In the genomic region with DNA sequence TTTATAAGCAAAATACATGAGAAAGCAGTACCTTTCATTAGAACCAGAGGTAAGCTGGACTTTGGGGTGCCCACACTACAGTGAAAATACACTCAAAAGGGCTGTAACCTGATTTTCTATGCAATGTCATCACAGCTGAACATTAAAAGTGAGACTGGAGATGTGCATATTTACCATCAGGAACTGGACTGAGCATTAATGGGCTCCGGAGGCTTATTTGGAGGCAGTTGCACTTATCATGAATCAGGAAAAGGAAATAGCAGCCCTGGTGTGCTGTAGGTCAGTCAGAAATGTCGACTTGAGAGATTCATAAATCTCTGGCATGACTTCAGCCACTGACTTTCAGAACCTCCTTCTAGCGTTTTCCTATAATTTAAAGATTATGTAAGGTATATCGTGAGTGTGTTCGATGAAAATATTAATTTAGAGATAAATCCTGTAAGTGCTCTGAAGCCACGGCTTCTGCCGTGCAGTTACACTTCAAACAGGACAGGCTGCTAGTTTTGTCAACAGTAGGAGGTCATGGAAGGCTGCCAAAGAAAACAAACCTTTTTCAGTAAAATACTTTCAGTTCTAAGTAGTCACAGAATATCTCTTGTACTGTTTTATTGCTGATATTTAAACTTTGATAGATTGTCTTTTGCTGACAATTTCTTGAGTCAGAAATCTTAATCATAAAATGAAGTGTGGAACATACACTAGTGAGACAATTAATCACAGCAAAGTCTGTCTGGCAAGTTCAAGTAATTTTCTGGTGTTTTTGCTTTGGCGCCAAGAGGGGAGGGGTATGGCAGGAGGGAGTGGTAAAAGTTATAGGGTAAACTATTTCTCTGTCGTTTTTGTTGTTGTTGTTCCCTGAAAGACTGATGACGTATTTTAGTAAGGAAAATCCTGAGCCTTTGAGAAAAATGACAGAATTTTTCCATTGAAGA, we compare ENCODE assay signal across 8 cellular contexts.
DNase-seq lines count a peak whose midpoint lies in the region; ATAC-seq, FAIRE-seq and TF ChIP-seq lines count a peak whose summit lies in the region.

No MANE protein-coding gene starts in this region.

- DNase-seq in AG10803 (ENCODE audit: low read depth) (peak; percentile 37), NCI-H1092 treated with DMSO at 0.1 percent for 48 hours (lab: John Stamatoyannopoulos, UW) (peak; percentile 90), astrocyte of the cerebellum (ENCODE audit: low read depth) (peak; percentile 77), T-helper 1 cell (no peak), GM12891 (ENCODE audit: insufficient read length, low spot score) (no peak)
- no peak for DNase-seq in stimulated activated CD4-positive, alpha-beta T cell treated with anti-CD3 and anti-CD28 coated beads, Interleukin-2, amount 100 ng/mL, for 24 hours

- H3K27ac ChIP-seq in liver (ENCODE audit: low read depth in 1 of 2, low read length in 2 of 2) = peak overlapping the region; percentile 62 to 77

- in situ Hi-C loops in astrocyte of the cerebellum (cut with HindIII; ENCODE audit: low sequenced_read_pairs) = no loop called here

- TF ChIP-seq POLR2A in GM12891 (IDR thresholded peaks at IDR 0.05; ENCODE audit: low read depth, low read length) = no peak

- peak overlapping the region; percentile 25 for H3K4me3 ChIP-seq in AG10803 (ENCODE audit: low read length)
- peak overlapping the region; percentile 28 for H3K4me3 ChIP-seq in astrocyte of the cerebellum (ENCODE audit: low read depth, low read length)
- peak overlapping the region; percentile 51 to 65 (median 57) for H3K4me3 ChIP-seq in liver (ENCODE audit: low read depth in 1 of 3, low read length in 3 of 3)

- peaks cover 0 to 21% (median 10%) of the 10 kb centered on the region in 4 donors for H3K4me1 ChIP-seq in liver (ENCODE audit: control insufficient read depth in 4 of 4, insufficient read depth in 4 of 4, low read length in 3 of 4)

- TF ChIP-seq CTCF in AG10803 (conservative IDR thresholded peaks at IDR 0.05; ENCODE audit: low read length) = no peak
- TF ChIP-seq CTCF in astrocyte of the cerebellum (IDR thresholded peaks at IDR 0.05; ENCODE audit: low read depth, low read length, missing control alignments) = no peak
- TF ChIP-seq CTCF in liver (IDR thresholded peaks at IDR 0.05; ENCODE audit: low read depth, low read length, missing input control) = no peak

- WGBS in liver = 4% methylated on average over 10 of the region's 10 CpGs

- H3K9ac ChIP-seq in liver (ENCODE audit: low read depth in 1 of 2, low read length in 2 of 2) = peak overlapping the region; percentile 0 to 87

- no peak for ATAC-seq in HG03378 (IDR thresholded peaks at IDR 0.05; ENCODE audit: unreplicated experiment)

- TF ChIP-seq RAD21 in liver (IDR thresholded peaks at IDR 0.05) = peak; percentile 21 to 40

- H3K27me3 ChIP-seq in liver (ENCODE audit: control insufficient read depth in 4 of 4, insufficient read depth in 4 of 4, low read length in 3 of 4) = no peaks in the 10 kb centered on the region

- H3K9me3 ChIP-seq in liver (ENCODE audit: control insufficient read depth in 4 of 4, low read length in 3 of 4) = no peaks in the 10 kb centered on the region

- no peak for FAIRE-seq in GM12891 (lab: Jason Lieb, UNC)

- no peaks in the 10 kb centered on the region for H3K36me3 ChIP-seq in liver (ENCODE audit: control insufficient read depth in 4 of 4, insufficient read depth in 3 of 4, low read depth in 1 of 4, low read length in 3 of 4)

TF ChIP-seq in liver, 16 proteins besides CTCF, POLR2A, EP300 and RAD21 (continues in another document):
- TF ChIP-seq GABPA (IDR thresholded peaks at IDR 0.05 in 1 of 2, conservative IDR thresholded peaks at IDR 0.05 in 1 of 2) (peak; percentile 29 to 48), TAF1 (conservative IDR thresholded peaks at IDR 0.05) (peak; percentile 56), EGR1 (IDR thresholded peaks at IDR 0.05; ENCODE audit: low read depth in 2 of 2) (no peak), RXRA (IDR thresholded peaks at IDR 0.05) (peak; percentile 54 to 58), FOXA2 (IDR thresholded peaks at IDR 0.05) (peak; percentile 67), NR2F2 (IDR thresholded peaks at IDR 0.05) (peak; percentile 76), SP1 (IDR thresholded peaks at IDR 0.05) (peak; percentile 71), MAX (IDR thresholded peaks at IDR 0.05) (peak; percentile 15), HNF4A (conservative IDR thresholded peaks at IDR 0.05) (peak; percentile 42), FOXA1 (IDR thresholded peaks at IDR 0.05) (peak; percentile 64), YY1 (IDR thresholded peaks at IDR 0.05) (peak; percentile 84), ATF3 (IDR thresholded peaks at IDR 0.05) (no peak)
- TF ChIP-seq, protein P1, sequence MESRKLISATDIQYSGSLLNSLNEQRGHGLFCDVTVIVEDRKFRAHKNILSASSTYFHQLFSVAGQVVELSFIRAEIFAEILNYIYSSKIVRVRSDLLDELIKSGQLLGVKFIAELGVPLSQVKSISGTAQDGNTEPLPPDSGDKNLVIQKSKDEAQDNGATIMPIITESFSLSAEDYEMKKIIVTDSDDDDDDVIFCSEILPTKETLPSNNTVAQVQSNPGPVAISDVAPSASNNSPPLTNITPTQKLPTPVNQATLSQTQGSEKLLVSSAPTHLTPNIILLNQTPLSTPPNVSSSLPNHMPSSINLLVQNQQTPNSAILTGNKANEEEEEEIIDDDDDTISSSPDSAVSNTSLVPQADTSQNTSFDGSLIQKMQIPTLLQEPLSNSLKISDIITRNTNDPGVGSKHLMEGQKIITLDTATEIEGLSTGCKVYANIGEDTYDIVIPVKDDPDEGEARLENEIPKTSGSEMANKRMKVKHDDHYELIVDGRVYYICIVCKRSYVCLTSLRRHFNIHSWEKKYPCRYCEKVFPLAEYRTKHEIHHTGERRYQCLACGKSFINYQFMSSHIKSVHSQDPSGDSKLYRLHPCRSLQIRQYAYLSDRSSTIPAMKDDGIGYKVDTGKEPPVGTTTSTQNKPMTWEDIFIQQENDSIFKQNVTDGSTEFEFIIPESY (IDR thresholded peaks at IDR 0.05) = no peak

TF ChIP-seq in GM12891, 5 proteins besides CTCF, POLR2A, EP300 and RAD21:
- TF ChIP-seq POLR2AphosphoS5 (IDR thresholded peaks at IDR 0.05; ENCODE audit: low read depth, low read length) = no peak
- TF ChIP-seq PAX5 (IDR thresholded peaks at IDR 0.05; ENCODE audit: insufficient read depth, low read length, severe bottlenecking) = no peak
- no peak for TF ChIP-seq SPI1 (IDR thresholded peaks at IDR 0.05; ENCODE audit: low read depth, low read length)
- TF ChIP-seq POU2F2 (IDR thresholded peaks at IDR 0.05; ENCODE audit: low read depth, low read length) = no peak
- TF ChIP-seq TAF1 (IDR thresholded peaks at IDR 0.05; ENCODE audit: low read depth, low read length) = no peak

Comparison
In these comparisons a context has a peak if more than half of its experiments do, and no peak if none do; other contexts are left out.
1. DNase-seq: peak in AG10803 (single experiment), NCI-H1092 treated with DMSO at 0.1 percent for 48 hours (single experiment) and astrocyte of the cerebellum (single experiment); none in T-helper 1 cell (0 of 5), stimulated activated CD4-positive, alpha-beta T cell treated with anti-CD3 and anti-CD28 coated beads, Interleukin-2, amount 100 ng/mL, for 24 hours (0 of 2) and GM12891 (single experiment).
2. Peak in every context shown above with its lines, with median percentiles within 50 percentile points of each other: H3K4me3 ChIP-seq.